18 cellular contexts compared by ENCODE assay signal in the genomic region with DNA sequence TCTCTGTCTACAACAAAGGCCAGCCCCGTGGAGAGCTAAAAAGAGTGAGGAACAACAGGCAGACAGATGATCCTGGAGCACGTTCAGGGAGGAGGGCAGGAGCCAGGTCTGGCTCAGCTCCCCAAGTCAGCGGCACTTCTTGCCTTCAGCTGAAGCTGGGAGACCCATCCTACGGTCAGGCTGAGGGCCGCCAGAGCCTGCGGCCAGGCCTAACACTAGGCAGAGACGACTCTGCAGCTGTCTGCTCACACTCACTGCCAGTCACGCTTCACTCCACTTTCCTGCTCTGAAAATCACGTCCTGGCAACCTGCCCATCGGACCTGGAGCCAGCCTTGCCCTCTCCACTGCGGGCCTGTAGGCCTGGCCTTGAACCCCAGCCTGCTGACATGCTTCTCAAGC.
DNase-seq lines count a peak whose midpoint lies in the region; ATAC-seq and TF ChIP-seq lines count a peak whose summit lies in the region.
"Had no signal": no experiment of that assay in that cellular context is flagged by ENCODE, and none has a peak within 500 bp of the region (broad histone marks: within the 10 kb centered on the region; RNA-seq: fewer than 3 reads in every experiment).

No MANE protein-coding gene starts in this region.

- dilution Hi-C loops in IMR-90 (cut with HindIII; ENCODE audit: low sequenced_read_pairs, unreplicated experiment): no loop called here

- H2BK120ac ChIP-seq in IMR-90 (ENCODE audit: low read depth, low read length): peak overlapping the region; percentile 47

- H2BK20ac ChIP-seq in IMR-90 (ENCODE audit: low read depth, low read length): no peak overlapping the region

- H3K14ac ChIP-seq in IMR-90 (replicated peaks; ENCODE audit: low read depth, low read length): peak overlapping the region; percentile 33

- TF ChIP-seq RAD21 in IMR-90 (IDR thresholded peaks at IDR 0.05; ENCODE audit: low read length): no peak

- H4K20me1 ChIP-seq in IMR-90 (ENCODE audit: insufficient read depth, low read length): no peaks in the 10 kb centered on the region
- H4K20me1 ChIP-seq in OCI-LY1 (ENCODE audit: insufficient read depth, low read length): no peaks in the 10 kb centered on the region

- no peak overlapping the region for H3K56ac ChIP-seq in IMR-90 (ENCODE audit: extremely low read depth, insufficient read depth, low read length)

- no peaks in the 10 kb centered on the region for H3K27me3 ChIP-seq in IMR-90 (ENCODE audit: control insufficient read depth, insufficient read depth, low read length)
- H3K27me3 ChIP-seq in OCI-LY1 (ENCODE audit: insufficient read depth, low read length): no peaks in the 10 kb centered on the region
- no peaks in the 10 kb centered on the region for H3K27me3 ChIP-seq in left ventricle myocardium inferior (ENCODE audit: low read depth)
- no peaks in the 10 kb centered on the region for H3K27me3 ChIP-seq in sigmoid colon
- H3K27me3 ChIP-seq: transverse colon had no signal

- H3F3A ChIP-seq in OCI-LY1 (ENCODE audit: insufficient read depth, low read length): no peaks in the 10 kb centered on the region

- H3K79me1 ChIP-seq in IMR-90 (ENCODE audit: low read depth in 1 of 2, low read length in 2 of 2): no peaks in the 10 kb centered on the region; a peak in 1 of 4 replicates

- peak overlapping the region; percentile 46; the same call in 1 of the 3 replicates for H2BK15ac ChIP-seq in IMR-90 (ENCODE audit: low read depth, low read length)

- H3K9me2 ChIP-seq in OCI-LY1 (ENCODE audit: low read depth, low read length): no peaks in the 10 kb centered on the region

- H2BK5ac ChIP-seq in IMR-90 (ENCODE audit: low read depth, low read length, poor library complexity, severe bottlenecking): no peak overlapping the region

- H2AFZ ChIP-seq in IMR-90 (replicated peaks; ENCODE audit: low read length, poor library complexity) (no peak overlapping the region), OCI-LY1 (ENCODE audit: low read length) (no peak overlapping the region)

- intact Hi-C loops in IMR-90 (cut with micrococcal nuclease): loop anchor here (5.0 kb wide), 1 partner anchor 272 kb away; no protein-coding TSS in a partner anchor
- intact Hi-C loops in left ventricle myocardium inferior (cut with micrococcal nuclease): no loop called here
- intact Hi-C loops in sigmoid colon (cut with DNase I): no loop called here

- H3K18ac ChIP-seq in IMR-90 (ENCODE audit: low read depth, low read length): no peak overlapping the region; the same call in 1 of the 2 replicates

- CTCF ChIA-PET in IMR-90 (lab: Yijun Ruan, JAX): interaction anchor here (1.0 kb wide), 1 partner anchor 11 kb away, joined by 3 read pairs; no protein-coding TSS in a partner anchor

- 68% methylated on average over 3 of the region's 11 CpGs; no CpG with 5 or more reads in 1 of the 2 experiments for WGBS in IMR-90 (ENCODE audit: extremely low coverage in 2 of 2, insufficient read length in 1 of 2), 2 experiments
- 84 to 88% methylated on average over 11 of the region's 11 CpGs for WGBS in sigmoid colon, 2 donors

- POLR2A ChIA-PET in IMR-90 (lab: Charles Lee; ENCODE audit: unreplicated experiment): no interaction called here

- TF ChIP-seq CTCF in IMR-90 (conservative IDR thresholded peaks at IDR 0.05; ENCODE audit: low read depth, low read length): no peak
- no peak for TF ChIP-seq CTCF in OCI-LY1 (IDR thresholded peaks at IDR 0.05; ENCODE audit: low read length)
- no peak for TF ChIP-seq CTCF in left ventricle myocardium inferior (IDR thresholded peaks at IDR 0.05; ENCODE audit: borderline replicate concordance)
- TF ChIP-seq CTCF in sigmoid colon (IDR thresholded peaks at IDR 0.05): no peak

- H3K4me3 ChIP-seq in IMR-90 (ENCODE audit: insufficient read depth, low read depth, low read length) (no peak overlapping the region), OCI-LY1 (ENCODE audit: low read depth, low read length, poor library complexity, severe bottlenecking) (no peak overlapping the region), left ventricle myocardium inferior (no peak overlapping the region), sigmoid colon (no peak overlapping the region)
- H3K4me3 ChIP-seq: SK-N-MC, transverse colon had no signal

- no peak overlapping the region for H4K8ac ChIP-seq in IMR-90 (ENCODE audit: low read depth in 2 of 2, low read length in 2 of 2)

- in situ Hi-C loops in IMR-90 (cut with MboI; ENCODE audit: low sequenced_read_pairs): no loop called here

- no peak for ATAC-seq in IMR-90 (ENCODE audit: low read depth)
- ATAC-seq in GM21576 (IDR thresholded peaks at IDR 0.05; ENCODE audit: unreplicated experiment): no peak
- ATAC-seq in HG02798 (IDR thresholded peaks at IDR 0.05; ENCODE audit: poor library complexity, unreplicated experiment): no peak
- no peak for ATAC-seq in HG03280 (IDR thresholded peaks at IDR 0.05; ENCODE audit: unreplicated experiment)
- ATAC-seq: stimulated activated effector memory CD8-positive, alpha-beta T cell treated with anti-CD3 and anti-CD28 coated beads, Interleukin-12 subunit alpha, Interleukin-12 subunit beta, amount 100 ng/mL, for 72 hours had no signal

- TF ChIP-seq POLR2A in IMR-90 (IDR thresholded peaks at IDR 0.05; ENCODE audit: low read depth, low read length): no peak
- TF ChIP-seq POLR2A in sigmoid colon (IDR thresholded peaks at IDR 0.05): no peak

- peak overlapping the region; percentile 32; the same call in 1 of the 2 replicates for H3K23ac ChIP-seq in IMR-90 (ENCODE audit: low read depth, low read length)

- no peak overlapping the region for H3K27ac ChIP-seq in IMR-90 (ENCODE audit: insufficient read depth, low read length)
- H3K27ac ChIP-seq in OCI-LY1 (ENCODE audit: low read depth, low read length, poor library complexity, severe bottlenecking): no peak overlapping the region
- H3K27ac ChIP-seq in left ventricle myocardium inferior (replicated peaks): peak overlapping the region; percentile 59
- peak overlapping the region in 3 of 4 donors; percentile 24 to 68 (median 54) for H3K27ac ChIP-seq in sigmoid colon
- H3K27ac ChIP-seq: transverse colon had no signal

- peak overlapping the region; percentile 86 for H2AK5ac ChIP-seq in IMR-90 (ENCODE audit: low read depth, low read length)

- no peaks in the 10 kb centered on the region for H3K9me3 ChIP-seq in IMR-90 (ENCODE audit: control insufficient read depth, insufficient read depth, low read length)
- no peaks in the 10 kb centered on the region for H3K9me3 ChIP-seq in OCI-LY1 (ENCODE audit: low read length)
- H3K9me3 ChIP-seq in left ventricle myocardium inferior (replicated peaks): peaks cover 1% of the 10 kb centered on the region
- H3K9me3 ChIP-seq in sigmoid colon: no peaks in the 10 kb centered on the region
- H3K9me3 ChIP-seq: transverse colon had no signal

- H3K4me1 ChIP-seq in IMR-90 (ENCODE audit: control insufficient read depth, insufficient read depth, low read length) (peaks cover 22% of the 10 kb centered on the region), OCI-LY1 (ENCODE audit: insufficient read depth, low read length, severe bottlenecking) (peaks cover 18% of the 10 kb centered on the region), left ventricle myocardium inferior (peaks cover 29% of the 10 kb centered on the region), sigmoid colon (peaks cover 0 to 34% (median 21%) of the 10 kb centered on the region in 4 donors)
- H3K4me1 ChIP-seq: transverse colon had no signal

- BruUV-seq in IMR-90 (replicated peaks; lab: Mats Ljungman, UMichigan): no TSS peak

- H3K9me1 ChIP-seq in IMR-90 (ENCODE audit: insufficient read depth, low read length): peaks cover 28% of the 10 kb centered on the region

- H3K36me3 ChIP-seq in IMR-90 (ENCODE audit: control insufficient read depth, insufficient read depth, low read length): no peaks in the 10 kb centered on the region
- no peaks in the 10 kb centered on the region for H3K36me3 ChIP-seq in OCI-LY1 (ENCODE audit: insufficient read depth, low read length)
- no peaks in the 10 kb centered on the region for H3K36me3 ChIP-seq in left ventricle myocardium inferior
- H3K36me3 ChIP-seq in sigmoid colon: no peaks in the 10 kb centered on the region
- H3K36me3 ChIP-seq: transverse colon had no signal

- H2AK9ac ChIP-seq in IMR-90 (replicated peaks; ENCODE audit: low read depth, low read length, poor library complexity): peak overlapping the region; percentile 25

- H4K91ac ChIP-seq in IMR-90 (ENCODE audit: insufficient read depth, low read depth, low read length): peak overlapping the region; percentile 56

- H3K4ac ChIP-seq in IMR-90 (ENCODE audit: low read depth, low read length): peak overlapping the region; percentile 64

- no peak overlapping the region for H3K9ac ChIP-seq in IMR-90 (ENCODE audit: low read depth, low read length)
- peak overlapping the region; percentile 22; the same call in 1 of the 2 replicates for H3K9ac ChIP-seq in OCI-LY1 (ENCODE audit: low read length)

- DNase-seq in IMR-90 (no peak), left ventricle myocardium inferior (no peak), sigmoid colon (peak; percentile 76), A172 (ENCODE audit: low spot score) (no peak)
- DNase-seq: activated CD4-positive, alpha-beta T cell treated with anti-CD3 and anti-CD28 coated beads for 48 hours; activated naive CD4-positive, alpha-beta T cell treated with anti-CD3 and anti-CD28 coated beads for 36 hours; activated T-cell treated with anti-CD3 and anti-CD28 coated beads for 4 hours; DMS 273 treated with DMSO at 0.1 percent for 48 hours; erythroblast; KBM-7; NCI-H1105 treated with DMSO at 0.1 percent for 48 hours; transverse colon had no signal

- no peak for TF ChIP-seq EP300 in sigmoid colon (IDR thresholded peaks at IDR 0.05)

- no peaks in the 10 kb centered on the region for H3K79me2 ChIP-seq in OCI-LY1 (ENCODE audit: insufficient read depth, low read length)

- no peak overlapping the region for H4K5ac ChIP-seq in IMR-90 (ENCODE audit: low read depth, low read length)

- H3K4me2 ChIP-seq in IMR-90 (ENCODE audit: low read depth, low read length) (no peak overlapping the region), OCI-LY1 (ENCODE audit: low read length) (peak overlapping the region; percentile 5; the same call in 1 of the 2 replicates)

TF ChIP-seq in IMR-90, 13 proteins besides CTCF, POLR2A, EP300 and RAD21 (continues in another document):
- TF ChIP-seq MAZ (IDR thresholded peaks at IDR 0.05; ENCODE audit: borderline replicate concordance, low read depth, low read length) (no peak), CEBPB (IDR thresholded peaks at IDR 0.05; ENCODE audit: low read depth, low read length) (no peak), BHLHE40 (IDR thresholded peaks at IDR 0.05; ENCODE audit: low read depth, low read length) (no peak), CHD1 (IDR thresholded peaks at IDR 0.05; ENCODE audit: low read depth, low read length) (no peak), RFX5 (IDR thresholded peaks at IDR 0.05; ENCODE audit: low read depth, low read length) (no peak)
- TF ChIP-seq, protein P1, sequence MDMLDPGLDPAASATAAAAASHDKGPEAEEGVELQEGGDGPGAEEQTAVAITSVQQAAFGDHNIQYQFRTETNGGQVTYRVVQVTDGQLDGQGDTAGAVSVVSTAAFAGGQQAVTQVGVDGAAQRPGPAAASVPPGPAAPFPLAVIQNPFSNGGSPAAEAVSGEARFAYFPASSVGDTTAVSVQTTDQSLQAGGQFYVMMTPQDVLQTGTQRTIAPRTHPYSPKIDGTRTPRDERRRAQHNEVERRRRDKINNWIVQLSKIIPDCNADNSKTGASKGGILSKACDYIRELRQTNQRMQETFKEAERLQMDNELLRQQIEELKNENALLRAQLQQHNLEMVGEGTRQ (IDR thresholded peaks at IDR 0.05; ENCODE audit: low read depth, low read length): no peak

Comparison
In these comparisons a context has a peak if more than half of its experiments do, and no peak if none do; other contexts are left out.
1. H3K27ac ChIP-seq: peak in left ventricle myocardium inferior (single experiment) and sigmoid colon (3 of 4); none in IMR-90 (single experiment) and OCI-LY1 (single experiment).